ENCODE assay signal across 1 cellular context in genomic region chr2:201116115-201116958, GRCh38.
TF ChIP-seq lines count a peak whose summit lies in the region.

TSS of gene CFLAR (plus strand) at chr2:201116164. CDS start at chr2:201129866, 13,702 bp downstream.

TF ChIP-seq in GM12878, 131 proteins besides CTCF, POLR2A, EP300 and RAD21 (continued from another document and continues in another):
- TF ChIP-seq, protein P1, sequence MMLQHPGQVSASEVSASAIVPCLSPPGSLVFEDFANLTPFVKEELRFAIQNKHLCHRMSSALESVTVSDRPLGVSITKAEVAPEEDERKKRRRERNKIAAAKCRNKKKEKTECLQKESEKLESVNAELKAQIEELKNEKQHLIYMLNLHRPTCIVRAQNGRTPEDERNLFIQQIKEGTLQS (IDR thresholded peaks at IDR 0.05; ENCODE audit: borderline replicate concordance, extremely low read depth, low read depth, low read length), result no peak
- TF ChIP-seq, protein P2, sequence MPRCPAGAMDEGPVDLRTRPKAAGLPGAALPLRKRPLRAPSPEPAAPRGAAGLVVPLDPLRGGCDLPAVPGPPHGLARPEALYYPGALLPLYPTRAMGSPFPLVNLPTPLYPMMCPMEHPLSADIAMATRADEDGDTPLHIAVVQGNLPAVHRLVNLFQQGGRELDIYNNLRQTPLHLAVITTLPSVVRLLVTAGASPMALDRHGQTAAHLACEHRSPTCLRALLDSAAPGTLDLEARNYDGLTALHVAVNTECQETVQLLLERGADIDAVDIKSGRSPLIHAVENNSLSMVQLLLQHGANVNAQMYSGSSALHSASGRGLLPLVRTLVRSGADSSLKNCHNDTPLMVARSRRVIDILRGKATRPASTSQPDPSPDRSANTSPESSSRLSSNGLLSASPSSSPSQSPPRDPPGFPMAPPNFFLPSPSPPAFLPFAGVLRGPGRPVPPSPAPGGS (IDR thresholded peaks at IDR 0.05; ENCODE audit: borderline replicate concordance, insufficient read depth, low read depth, low read length, poor library complexity, severe bottlenecking), result peak; percentile 47
- TF ChIP-seq SMAD1 (IDR thresholded peaks at IDR 0.05; ENCODE audit: low read depth, partially characterized antibody) (no peak), MAX (IDR thresholded peaks at IDR 0.05; ENCODE audit: low read depth, low read length) (peak; percentile 71), HDAC6 (IDR thresholded peaks at IDR 0.05; ENCODE audit: unreplicated experiment) (no peak), MYB (IDR thresholded peaks at IDR 0.05; ENCODE audit: borderline replicate concordance, low read depth, low read length) (0 out of 2 replicates have a peak, but pooled peaks have one; percentile 40), HDGF (IDR thresholded peaks at IDR 0.05) (no peak; the same call in 1 of the 2 replicates), TAF1 (IDR thresholded peaks at IDR 0.05; ENCODE audit: borderline replicate concordance, low read depth, low read length) (peak; percentile 72; the same call in 1 of the 2 replicates), PRDM15 (CRISPR knock-in tag; IDR thresholded peaks at IDR 0.05) (no peak), WRNIP1 (IDR thresholded peaks at IDR 0.05; ENCODE audit: borderline replicate concordance, low read depth, low read length) (no peak), STAT3 (IDR thresholded peaks at IDR 0.05; ENCODE audit: low read depth, low read length) (no peak), RCOR1 (conservative IDR thresholded peaks at IDR 0.05; ENCODE audit: low read depth, low read length) (0 out of 2 replicates have a peak, but pooled peaks have one; percentile 27), IKZF2 (IDR thresholded peaks at IDR 0.05) (peak; percentile 93 to 94), SPI1 (IDR thresholded peaks at IDR 0.05; ENCODE audit: borderline replicate concordance, insufficient read depth, low read depth, low read length) (peak; percentile 20; the same call in 1 of the 2 replicates), HCFC1 (IDR thresholded peaks at IDR 0.05; ENCODE audit: low read length) (no peak; the same call in 1 of the 2 replicates), E2F4 (IDR thresholded peaks at IDR 0.05; ENCODE audit: low read depth, low read length) (no peak), JUND (IDR thresholded peaks at IDR 0.05; ENCODE audit: low read depth, low read length) (0 out of 2 replicates have a peak, but pooled peaks have one; percentile 3), SUZ12 (IDR thresholded peaks at IDR 0.05; ENCODE audit: unreplicated experiment) (no peak), ZZZ3 (IDR thresholded peaks at IDR 0.05; ENCODE audit: control insufficient read depth, insufficient read length, low read depth) (no peak), NR2F1 (conservative IDR thresholded peaks at IDR 0.05) (peak; percentile 90), SMAD5 (IDR thresholded peaks at IDR 0.05; ENCODE audit: low read depth) (no peak; the same call in 1 of the 2 replicates), YBX1 (IDR thresholded peaks at IDR 0.05) (no peak), POLR2AphosphoS5 (IDR thresholded peaks at IDR 0.05; ENCODE audit: low read length) (peak; percentile 91), ZBTB40 (IDR thresholded peaks at IDR 0.05; ENCODE audit: borderline replicate concordance) (peak; percentile 73; the same call in 1 of the 2 replicates), EED (IDR thresholded peaks at IDR 0.05; ENCODE audit: low read depth) (peak; percentile 79), HDAC2 (IDR thresholded peaks at IDR 0.05) (no peak), CHD1 (IDR thresholded peaks at IDR 0.05; ENCODE audit: low read depth, low read length) (no peak; the same call in 1 of the 2 replicates), LARP7 (IDR thresholded peaks at IDR 0.05) (peak; percentile 97), MEF2A (IDR thresholded peaks at IDR 0.05; ENCODE audit: insufficient read depth, low read depth, low read length) (0 out of 2 replicates have a peak, but pooled peaks have one; percentile 54), PAX5 (IDR thresholded peaks at IDR 0.05; ENCODE audit: borderline replicate concordance, low read depth, low read length) (peak; percentile 82; the same call in 1 of the 2 replicates), TCF7 (IDR thresholded peaks at IDR 0.05; ENCODE audit: borderline replicate concordance) (0 out of 2 replicates have a peak, but pooled peaks have one; percentile 31)
- TF ChIP-seq, protein P3, sequence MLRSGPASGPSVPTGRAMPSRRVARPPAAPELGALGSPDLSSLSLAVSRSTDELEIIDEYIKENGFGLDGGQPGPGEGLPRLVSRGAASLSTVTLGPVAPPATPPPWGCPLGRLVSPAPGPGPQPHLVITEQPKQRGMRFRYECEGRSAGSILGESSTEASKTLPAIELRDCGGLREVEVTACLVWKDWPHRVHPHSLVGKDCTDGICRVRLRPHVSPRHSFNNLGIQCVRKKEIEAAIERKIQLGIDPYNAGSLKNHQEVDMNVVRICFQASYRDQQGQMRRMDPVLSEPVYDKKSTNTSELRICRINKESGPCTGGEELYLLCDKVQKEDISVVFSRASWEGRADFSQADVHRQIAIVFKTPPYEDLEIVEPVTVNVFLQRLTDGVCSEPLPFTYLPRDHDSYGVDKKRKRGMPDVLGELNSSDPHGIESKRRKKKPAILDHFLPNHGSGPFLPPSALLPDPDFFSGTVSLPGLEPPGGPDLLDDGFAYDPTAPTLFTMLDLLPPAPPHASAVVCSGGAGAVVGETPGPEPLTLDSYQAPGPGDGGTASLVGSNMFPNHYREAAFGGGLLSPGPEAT (IDR thresholded peaks at IDR 0.05; ENCODE audit: low read depth), result peak; percentile 72; the same call in 1 of the 2 replicates
- TF ChIP-seq, protein P4, sequence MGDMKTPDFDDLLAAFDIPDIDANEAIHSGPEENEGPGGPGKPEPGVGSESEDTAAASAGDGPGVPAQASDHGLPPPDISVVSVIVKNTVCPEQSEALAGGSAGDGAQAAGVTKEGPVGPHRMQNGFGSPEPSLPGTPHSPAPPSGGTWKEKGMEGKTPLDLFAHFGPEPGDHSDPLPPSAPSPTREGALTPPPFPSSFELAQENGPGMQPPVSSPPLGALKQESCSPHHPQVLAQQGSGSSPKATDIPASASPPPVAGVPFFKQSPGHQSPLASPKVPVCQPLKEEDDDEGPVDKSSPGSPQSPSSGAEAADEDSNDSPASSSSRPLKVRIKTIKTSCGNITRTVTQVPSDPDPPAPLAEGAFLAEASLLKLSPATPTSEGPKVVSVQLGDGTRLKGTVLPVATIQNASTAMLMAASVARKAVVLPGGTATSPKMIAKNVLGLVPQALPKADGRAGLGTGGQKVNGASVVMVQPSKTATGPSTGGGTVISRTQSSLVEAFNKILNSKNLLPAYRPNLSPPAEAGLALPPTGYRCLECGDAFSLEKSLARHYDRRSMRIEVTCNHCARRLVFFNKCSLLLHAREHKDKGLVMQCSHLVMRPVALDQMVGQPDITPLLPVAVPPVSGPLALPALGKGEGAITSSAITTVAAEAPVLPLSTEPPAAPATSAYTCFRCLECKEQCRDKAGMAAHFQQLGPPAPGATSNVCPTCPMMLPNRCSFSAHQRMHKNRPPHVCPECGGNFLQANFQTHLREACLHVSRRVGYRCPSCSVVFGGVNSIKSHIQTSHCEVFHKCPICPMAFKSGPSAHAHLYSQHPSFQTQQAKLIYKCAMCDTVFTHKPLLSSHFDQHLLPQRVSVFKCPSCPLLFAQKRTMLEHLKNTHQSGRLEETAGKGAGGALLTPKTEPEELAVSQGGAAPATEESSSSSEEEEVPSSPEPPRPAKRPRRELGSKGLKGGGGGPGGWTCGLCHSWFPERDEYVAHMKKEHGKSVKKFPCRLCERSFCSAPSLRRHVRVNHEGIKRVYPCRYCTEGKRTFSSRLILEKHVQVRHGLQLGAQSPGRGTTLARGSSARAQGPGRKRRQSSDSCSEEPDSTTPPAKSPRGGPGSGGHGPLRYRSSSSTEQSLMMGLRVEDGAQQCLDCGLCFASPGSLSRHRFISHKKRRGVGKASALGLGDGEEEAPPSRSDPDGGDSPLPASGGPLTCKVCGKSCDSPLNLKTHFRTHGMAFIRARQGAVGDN (IDR thresholded peaks at IDR 0.05), result peak; percentile 75; the same call in 1 of the 2 replicates
- TF ChIP-seq, protein P5, sequence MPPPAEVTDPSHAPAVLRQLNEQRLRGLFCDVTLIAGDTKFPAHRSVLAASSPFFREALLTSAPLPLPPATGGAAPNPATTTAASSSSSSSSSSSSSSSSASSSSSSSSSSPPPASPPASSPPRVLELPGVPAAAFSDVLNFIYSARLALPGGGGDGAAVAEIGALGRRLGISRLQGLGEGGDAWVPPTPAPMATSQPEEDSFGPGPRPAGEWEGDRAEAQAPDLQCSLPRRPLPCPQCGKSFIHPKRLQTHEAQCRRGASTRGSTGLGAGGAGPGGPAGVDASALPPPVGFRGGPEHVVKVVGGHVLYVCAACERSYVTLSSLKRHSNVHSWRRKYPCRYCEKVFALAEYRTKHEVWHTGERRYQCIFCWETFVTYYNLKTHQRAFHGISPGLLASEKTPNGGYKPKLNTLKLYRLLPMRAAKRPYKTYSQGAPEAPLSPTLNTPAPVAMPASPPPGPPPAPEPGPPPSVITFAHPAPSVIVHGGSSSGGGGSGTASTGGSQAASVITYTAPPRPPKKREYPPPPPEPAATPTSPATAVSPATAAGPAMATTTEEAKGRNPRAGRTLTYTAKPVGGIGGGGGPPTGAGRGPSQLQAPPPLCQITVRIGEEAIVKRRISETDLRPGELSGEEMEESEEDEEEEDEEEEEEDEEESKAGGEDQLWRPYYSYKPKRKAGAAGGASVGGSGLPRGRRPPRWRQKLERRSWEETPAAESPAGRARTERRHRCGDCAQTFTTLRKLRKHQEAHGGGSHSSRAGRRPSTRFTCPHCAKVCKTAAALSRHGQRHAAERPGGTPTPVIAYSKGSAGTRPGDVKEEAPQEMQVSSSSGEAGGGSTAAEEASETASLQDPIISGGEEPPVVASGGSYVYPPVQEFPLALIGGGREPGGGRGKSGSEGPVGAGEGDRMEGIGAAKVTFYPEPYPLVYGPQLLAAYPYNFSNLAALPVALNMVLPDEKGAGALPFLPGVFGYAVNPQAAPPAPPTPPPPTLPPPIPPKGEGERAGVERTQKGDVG (CRISPR knock-in tag; IDR thresholded peaks at IDR 0.05), result no peak
